In the genomic region with DNA sequence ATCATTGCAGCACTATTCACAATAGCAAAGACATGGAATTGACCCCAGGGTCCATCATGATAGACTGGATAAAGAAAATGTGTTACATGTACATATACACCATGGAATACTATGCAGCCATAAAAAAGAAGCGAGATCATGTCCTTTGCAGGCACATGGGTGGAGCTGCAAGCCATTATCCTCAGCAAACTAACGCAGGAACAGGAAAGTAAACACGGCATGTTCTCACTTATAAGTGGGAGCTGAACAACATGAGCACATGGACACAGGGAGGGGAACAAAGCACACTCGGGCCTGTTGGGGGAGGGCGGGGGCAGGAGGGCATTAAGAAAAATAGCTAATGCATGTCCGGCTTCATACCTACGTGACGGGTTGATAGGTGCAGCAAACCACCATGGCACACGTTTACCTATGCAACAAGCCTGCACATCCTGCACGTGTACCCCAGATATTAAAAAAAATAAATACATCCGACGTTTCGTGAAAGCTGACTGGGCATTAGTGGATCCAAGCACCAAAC, we compare ENCODE assay signal across 7 cellular contexts. TPM values are rescaled to one million over a fixed set of nuclear protein-coding genes. Genes with fewer than 3 reads are reported as not detected.
DNase-seq lines count a peak whose midpoint lies in the region; ATAC-seq and TF ChIP-seq lines count a peak whose summit lies in the region.

No MANE protein-coding gene starts in this region.

- H3K36me3 Mint-ChIP-seq in GM23338 (ENCODE audit: low read depth) = peaks cover 7% of the 10 kb centered on the region; the same call in 2 of the 3 replicates

- H3K36me3 ChIP-seq in GM23338 (ENCODE audit: insufficient read depth) = no peaks in the 10 kb centered on the region
- H3K36me3 ChIP-seq in SJCRH30 = no peaks in the 10 kb centered on the region
- no peaks in the 10 kb centered on the region for H3K36me3 ChIP-seq in fibroblast of lung (ENCODE audit: control insufficient read depth, insufficient read depth, low read length)
- H3K36me3 ChIP-seq in rectal smooth muscle tissue (ENCODE audit: control insufficient read depth, insufficient read depth, low read length) = no peaks in the 10 kb centered on the region

- ATAC-seq in GM23338 = no peak

- H3K4me3 ChIP-seq in GM23338 = peak overlapping the region; percentile 68
- peak overlapping the region; percentile 62 for H3K4me3 ChIP-seq in SJCRH30
- H3K4me3 ChIP-seq in fibroblast of lung (replicated peaks in 1 of 4; ENCODE audit: control extremely low read depth in 1 of 4, insufficient read depth in 1 of 4, low read depth in 3 of 4, low read length in 4 of 4) = peak overlapping the region in 2 of 4 experiments; percentile 34 to 58
- H3K4me3 ChIP-seq in rectal smooth muscle tissue (ENCODE audit: low read length) = peak overlapping the region; percentile 45

- H3K4me1 Mint-ChIP-seq in GM23338 = peaks cover 4% of the 10 kb centered on the region; the same call in 1 of the 3 replicates

- H4K20me1 ChIP-seq in GM23338 (replicated peaks; ENCODE audit: insufficient read depth) (no peaks in the 10 kb centered on the region), fibroblast of lung (ENCODE audit: control insufficient read depth, extremely low read depth, insufficient read depth, low read length) (no peaks in the 10 kb centered on the region)

- H3K4me1 ChIP-seq in GM23338 (ENCODE audit: insufficient read depth) = no peaks in the 10 kb centered on the region; the same call in 1 of the 2 replicates
- peaks cover 12% of the 10 kb centered on the region for H3K4me1 ChIP-seq in SJCRH30
- H3K4me1 ChIP-seq in fibroblast of lung (ENCODE audit: control insufficient read depth, extremely low read depth, insufficient read depth, low read length) = peaks cover 4% of the 10 kb centered on the region
- peaks cover 5% of the 10 kb centered on the region for H3K4me1 ChIP-seq in rectal smooth muscle tissue (ENCODE audit: control insufficient read depth, insufficient read depth, low read length)

- no peaks in the 10 kb centered on the region for H3K79me2 ChIP-seq in GM23338 (replicated peaks; ENCODE audit: insufficient read depth)
- H3K79me2 ChIP-seq in fibroblast of lung (ENCODE audit: control insufficient read depth, insufficient read depth, low read length) = peaks cover 1% of the 10 kb centered on the region

- H3K27ac ChIP-seq in GM23338 (ENCODE audit: low read depth) = no peak overlapping the region
- H3K27ac ChIP-seq in SJCRH30 = no peak overlapping the region; the same call in 1 of the 2 replicates
- H3K27ac ChIP-seq in fibroblast of lung (ENCODE audit: insufficient read depth, low read length) = peak overlapping the region; percentile 10
- no peak overlapping the region for H3K27ac ChIP-seq in rectal smooth muscle tissue (ENCODE audit: low read depth, low read length)

- no peak overlapping the region for H3K9ac ChIP-seq in fibroblast of lung (ENCODE audit: insufficient read depth, low read length)
- no peak overlapping the region for H3K9ac ChIP-seq in rectal smooth muscle tissue (ENCODE audit: low read length)

- DNase-seq in GM23338 (ENCODE audit: low spot score) = no peak
- DNase-seq in SJCRH30 = no peak
- no peak for DNase-seq in fibroblast of lung (ENCODE audit: low read depth in 2 of 2)
- DNase-seq in NCI-H226 = no peak
- DNase-seq in glomerular visceral epithelial cell (ENCODE audit: extremely low spot score) = no peak
- no peak for DNase-seq in ecto neural progenitor cell (ENCODE audit: low spot score)

- H3K27me3 ChIP-seq in GM23338 (ENCODE audit: insufficient read depth) = peaks cover 11% of the 10 kb centered on the region; the same call in 1 of the 2 replicates
- no peaks in the 10 kb centered on the region for H3K27me3 ChIP-seq in SJCRH30
- H3K27me3 ChIP-seq in fibroblast of lung (ENCODE audit: control insufficient read depth, insufficient read depth, low read length) = no peaks in the 10 kb centered on the region
- no peaks in the 10 kb centered on the region for H3K27me3 ChIP-seq in rectal smooth muscle tissue (ENCODE audit: control insufficient read depth, insufficient read depth, low read length)

- no peak overlapping the region for H3K27ac Mint-ChIP-seq in GM23338

- peaks cover 2% of the 10 kb centered on the region; the same call in 1 of the 2 replicates for H3K9me2 ChIP-seq in GM23338 (ENCODE audit: insufficient read depth)

- H3K27me3 Mint-ChIP-seq in GM23338 (ENCODE audit: insufficient read depth, low read depth, poor library complexity) = peaks cover 17% of the 10 kb centered on the region

- peak overlapping the region; percentile 78 for H3K4me3 Mint-ChIP-seq in GM23338

- H3K4me2 ChIP-seq in GM23338 (peak overlapping the region; percentile 83), fibroblast of lung (ENCODE audit: extremely low read depth, insufficient read depth, low read length) (peak overlapping the region; percentile 82)

- H2AFZ ChIP-seq in GM23338 = peak overlapping the region; percentile 72; the same call in 1 of the 2 replicates
- H2AFZ ChIP-seq in fibroblast of lung (ENCODE audit: low read length) = peak overlapping the region; percentile 26

- H3K9me3 Mint-ChIP-seq in GM23338 = peaks cover 6% of the 10 kb centered on the region; the same call in 2 of the 3 replicates

- TF ChIP-seq CTCF in GM23338 (conservative IDR thresholded peaks at IDR 0.05; ENCODE audit: low read depth in 2 of 2) (no peak), fibroblast of lung (conservative IDR thresholded peaks at IDR 0.05 in 1 of 2, IDR thresholded peaks at IDR 0.05 in 1 of 2; ENCODE audit: low read depth in 1 of 2, low read length in 2 of 2) (no peak)

- H3K9me3 ChIP-seq in SJCRH30 (replicated peaks) (no peaks in the 10 kb centered on the region), fibroblast of lung (ENCODE audit: control insufficient read depth, insufficient read depth, low read depth, low read length) (no peaks in the 10 kb centered on the region)

- H3F3A ChIP-seq in GM23338 (replicated peaks; ENCODE audit: low read depth) = 0 out of 2 replicates have a peak, but pooled peaks cover 5% of the 10 kb centered on the region

RNA-seq across cellular contexts. Expression of gene ZNF778, which starts 28.9 kb away (rescaled TPM):
- 18.1 and 43.4 TPM in 2 replicates for total RNA-seq in GM23338 (2014; rRNA removed; shearing (Covaris generic))
- polyA plus RNA-seq in GM23338 (2016; fragmentation: Nextera tagmentation; extraction: Ambion mirVana) = 5.4 and 7.9 TPM in 2 replicates
- total RNA-seq in SJCRH30 (2014; rRNA removed; shearing (Covaris generic)) = 24.1 and 33.5 TPM in 2 replicates
- 7.4 and 9.4 TPM in 2 replicates for total RNA-seq in fibroblast of lung
- 4.3 and 4.9 TPM in 2 replicates for polyA plus RNA-seq in fibroblast of lung
- 3.2 and 3.6 TPM in 2 replicates for polyA plus RNA-seq in fibroblast of lung (2012)
- polyA minus RNA-seq in fibroblast of lung (ENCODE audit: low replicate concordance) = 8.4 and 9.2 TPM in 2 replicates

RNA-seq across cellular contexts. Expression of gene SLC22A31, which starts 46.1 kb away (rescaled TPM):
- 7.9 and 13.8 TPM in 2 replicates for total RNA-seq in GM23338 (2014; rRNA removed; shearing (Covaris generic))
- polyA plus RNA-seq in GM23338 (2016; fragmentation: Nextera tagmentation; extraction: Ambion mirVana) (2.1 TPM in 2 replicates), fibroblast of lung (0.24 TPM in 1 of 2 replicates, not detected in the other)
- total RNA-seq in SJCRH30 (2014; rRNA removed; shearing (Covaris generic)) = 0.18 TPM in 1 of 2 replicates, not detected in the other
- total RNA-seq in fibroblast of lung = 0.17 and 0.26 TPM in 2 replicates
- polyA plus RNA-seq in fibroblast of lung (2012) = 0.10 and 0.28 TPM in 2 replicates
- polyA minus RNA-seq in fibroblast of lung (ENCODE audit: low replicate concordance) = not detected in 2 replicates
